ENCODE assay signal across 8 cellular contexts in the genomic region with DNA sequence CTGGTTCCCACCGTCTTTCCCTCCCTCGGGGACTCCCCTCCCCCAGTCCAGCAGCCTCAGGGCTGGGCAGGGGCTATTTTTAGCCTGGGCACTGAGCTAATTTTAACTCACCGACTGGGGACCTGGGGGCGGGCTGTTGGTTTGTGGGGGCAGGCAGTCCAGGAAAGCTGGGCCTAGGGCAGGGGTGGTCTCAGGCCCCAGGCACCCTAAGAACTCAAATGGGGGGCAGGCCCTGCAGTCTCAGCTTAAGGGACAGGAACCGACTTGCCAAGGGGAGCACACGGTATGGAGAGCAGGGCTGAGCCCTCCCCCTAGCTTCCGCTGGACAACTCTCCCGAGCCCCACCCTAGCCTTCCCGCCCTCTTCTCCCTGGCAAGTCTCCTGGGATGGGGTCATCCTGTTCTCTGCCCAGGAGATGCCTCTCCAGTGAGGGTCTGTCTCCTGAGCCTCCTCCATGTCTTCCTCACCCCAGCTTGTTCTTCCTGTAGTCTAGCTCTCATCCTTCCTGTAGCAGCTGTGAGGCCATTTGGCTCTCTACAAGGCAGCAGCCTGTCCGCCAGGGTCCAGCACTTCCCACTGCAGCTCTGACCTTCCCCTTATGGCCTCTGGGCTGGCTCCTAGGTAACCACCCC. TPM values are rescaled to one million over a fixed set of nuclear protein-coding genes. Genes with fewer than 3 reads are reported as not detected.
DNase-seq lines count a peak whose midpoint lies in the region; ATAC-seq and TF ChIP-seq lines count a peak whose summit lies in the region.

No MANE protein-coding gene starts in this region.

- in situ Hi-C loops in Panc1 (cut with HindIII; ENCODE audit: low pct_unique_long_range_greater_than_20kb, low sequenced_read_pairs), result no loop called here

- H3K9me3 Mint-ChIP-seq in progenitor cell of endocrine pancreas (ENCODE audit: low read depth), result no peaks in the 10 kb centered on the region

- H3K27me3 Mint-ChIP-seq in progenitor cell of endocrine pancreas, result no peaks in the 10 kb centered on the region

- H3K4me3 ChIP-seq in GM06990 (replicated peaks; ENCODE audit: low read depth, low read length), result peak overlapping the region; percentile 58
- no peak overlapping the region for H3K4me3 ChIP-seq in Panc1 (ENCODE audit: low read depth in 2 of 2, low read length in 2 of 2)
- H3K4me3 ChIP-seq in fibroblast of the aortic adventitia (ENCODE audit: low read depth, low read length), result peak overlapping the region; percentile 35

- H3K27me3 ChIP-seq in GM06990 (replicated peaks; ENCODE audit: control insufficient read depth, insufficient read depth, low read length), result no peaks in the 10 kb centered on the region
- no peaks in the 10 kb centered on the region for H3K27me3 ChIP-seq in Panc1 (ENCODE audit: control insufficient read depth, insufficient read depth, low read length)

- no peak overlapping the region for H3K4me3 Mint-ChIP-seq in progenitor cell of endocrine pancreas (ENCODE audit: low read depth)

- POLR2A ChIA-PET in Panc1 (lab: Charles Lee), result no interaction called here

- H3K36me3 Mint-ChIP-seq in progenitor cell of endocrine pancreas (ENCODE audit: insufficient read depth), result no peaks in the 10 kb centered on the region

- no TSS peak for BruUV-seq in Panc1 (replicated peaks; lab: Mats Ljungman, UMichigan)

- no peaks in the 10 kb centered on the region for H3K9me3 ChIP-seq in Panc1 (ENCODE audit: control insufficient read depth, insufficient read depth, low read depth, low read length)

- H3K27ac Mint-ChIP-seq in progenitor cell of endocrine pancreas, result peak overlapping the region; percentile 57

- intact Hi-C loops in Panc1 (cut with micrococcal nuclease; ENCODE audit: unreplicated experiment), result no loop called here

- peaks cover 5% of the 10 kb centered on the region for H3K36me3 ChIP-seq in GM06990 (ENCODE audit: control insufficient read depth, insufficient read depth, low read length)
- no peaks in the 10 kb centered on the region for H3K36me3 ChIP-seq in Panc1 (ENCODE audit: control insufficient read depth, insufficient read depth, low read length)

- H3K4me1 ChIP-seq in Panc1 (ENCODE audit: control insufficient read depth, insufficient read depth, low read length), result peaks cover 31% of the 10 kb centered on the region

- no peak overlapping the region for H3K27ac ChIP-seq in Panc1 (ENCODE audit: low read length)

- CTCF ChIA-PET in Panc1 (lab: Charles Lee), result interaction anchor here (0.6 to 1.6 kb wide), 8 partner anchors 9 to 60 kb away, joined by 3 to 7 read pairs (median 4); a partner anchor contains a TSS

- peak; percentile 51 for DNase-seq in GM06990 (ENCODE audit: extremely low read depth, insufficient read length)
- DNase-seq in Panc1 (ENCODE audit: low read depth, low spot score), result no peak
- no peak for DNase-seq in fibroblast of the aortic adventitia (ENCODE audit: low read depth)
- DNase-seq in progenitor cell of endocrine pancreas (ENCODE audit: low spot score, unreplicated experiment), result no peak
- no peak for DNase-seq in GM19240 (ENCODE audit: insufficient read length, low spot score)
- no peak for DNase-seq in NCI-H446 (lab: John Stamatoyannopoulos, UW)
- no peak for DNase-seq in AML-193 (lab: John Stamatoyannopoulos, UW)

- peaks cover 22% of the 10 kb centered on the region for H3K4me1 Mint-ChIP-seq in progenitor cell of endocrine pancreas (ENCODE audit: low read depth)

- 0 out of 2 replicates have a peak, but pooled peaks have one; percentile 23 for ATAC-seq in Panc1
- no peak for ATAC-seq in HG03097 (IDR thresholded peaks at IDR 0.05; ENCODE audit: low FRiP score, unreplicated experiment)

- TF ChIP-seq CTCF in GM06990 (IDR thresholded peaks at IDR 0.05; ENCODE audit: insufficient read depth, low read length, poor library complexity, severe bottlenecking) (no peak), Panc1 (IDR thresholded peaks at IDR 0.05) (no peak), fibroblast of the aortic adventitia (IDR thresholded peaks at IDR 0.05; ENCODE audit: insufficient read depth, low read length) (peak; percentile 46), progenitor cell of endocrine pancreas (IDR thresholded peaks at IDR 0.05; ENCODE audit: unreplicated experiment) (peak; percentile 30)

RNA-seq across cellular contexts. Expression of a gene that starts 10.1 kb away (rescaled TPM):
- total RNA-seq in Panc1 (2021; ENCODE audit: unreplicated experiment), result 30.9 TPM
- polyA plus RNA-seq in Panc1 (2012; ENCODE audit: insufficient read length), result 35.0 TPM
- 6.0 and 11.6 TPM in 2 replicates for total RNA-seq in fibroblast of the aortic adventitia (ENCODE audit: low replicate concordance)
- 20.2 and 26.6 TPM in 2 replicates for total RNA-seq in progenitor cell of endocrine pancreas

Comparison
In these comparisons a context has a peak if more than half of its experiments do, and no peak if none do; other contexts are left out.
1. H3K4me3 ChIP-seq: peak in GM06990 (single experiment) and fibroblast of the aortic adventitia (single experiment); none in Panc1 (0 of 2).
2. CTCF ChIP-seq: peak in fibroblast of the aortic adventitia (single experiment) and progenitor cell of endocrine pancreas (single experiment); none in GM06990 (single experiment) and Panc1 (single experiment).